20 cellular contexts compared by ENCODE assay signal in genomic region chr4:66872696-66873095, GRCh38.
DNase-seq lines count a peak whose midpoint lies in the region; ATAC-seq, FAIRE-seq and TF ChIP-seq lines count a peak whose summit lies in the region.
"Had no signal": no experiment of that assay in that cellular context is flagged by ENCODE, and none has a peak within 500 bp of the region (broad histone marks: within the 10 kb centered on the region; RNA-seq: fewer than 3 reads in every experiment).

No MANE protein-coding gene starts in this region.

- TF ChIP-seq EP300 in HepG2 (IDR thresholded peaks at IDR 0.05; ENCODE audit: low read depth in 2 of 2, low read length in 2 of 2) (no peak), HepG2 (CRISPR knock-in tag; IDR thresholded peaks at IDR 0.05; ENCODE audit: borderline replicate concordance) (no peak)

- no peak for FAIRE-seq in HepG2 (lab: Jason Lieb, UNC)
- FAIRE-seq: A549, D721Med, G401.6, GM12892, GM18507 had no signal

- POLR2A ChIA-PET in HepG2 (lab: Yijun Ruan, JAX), result no interaction called here

- no peak overlapping the region for H3K4me2 ChIP-seq in HepG2 (ENCODE audit: low read depth, low read length)
- H3K4me2 ChIP-seq: A549; BLaER1 treated with 17β-estradiol and CSF1 and Interleukin-3, amounts not matched to agents 10 nM and 100 nM had no signal

- no peak for ATAC-seq in HepG2
- no peak for ATAC-seq in right lobe of liver
- ATAC-seq in GM21576 (IDR thresholded peaks at IDR 0.05; ENCODE audit: unreplicated experiment), result no peak
- ATAC-seq: A549; CD8-positive, alpha-beta T cell had no signal

- in situ Hi-C loops in HepG2 (cut with HindIII; ENCODE audit: extremely low pct_ligation_motif_present, low pct_unique_long_range_greater_than_20kb), result no loop called here

- H3K4me1 ChIP-seq in HepG2 (ENCODE audit: insufficient read depth, low read length), result no peaks in the 10 kb centered on the region
- H3K4me1 ChIP-seq in right lobe of liver, result no peaks in the 10 kb centered on the region
- no peaks in the 10 kb centered on the region for H3K4me1 ChIP-seq in ectodermal cell (ENCODE audit: control insufficient read depth, insufficient read depth, low read length)
- H3K4me1 ChIP-seq: A549; BLaER1 treated with 17β-estradiol and CSF1 and Interleukin-3, amounts not matched to agents 10 nM and 100 nM; Caco-2 had no signal

- intact Hi-C loops in HepG2 (cut with micrococcal nuclease; ENCODE audit: unreplicated experiment) (no loop called here), right lobe of liver (cut with DNase I) (no loop called here)

- no peak overlapping the region for H3K9ac ChIP-seq in HepG2 (ENCODE audit: insufficient read depth, low read depth, low read length)
- H3K9ac ChIP-seq: BLaER1 treated with 17β-estradiol and CSF1 and Interleukin-3, amounts not matched to agents 10 nM and 100 nM had no signal

- no peaks in the 10 kb centered on the region for H3K79me2 ChIP-seq in HepG2 (ENCODE audit: insufficient read depth, low read length)

- no TSS peak for BruUV-seq in HepG2 (replicated peaks; lab: Mats Ljungman, UMichigan)

- no peak for TF ChIP-seq POLR2A in HepG2 (IDR thresholded peaks at IDR 0.05; ENCODE audit: insufficient read depth in 1 of 2, low read depth in 2 of 2, low read length in 2 of 2)
- no peak for TF ChIP-seq POLR2A in right lobe of liver (IDR thresholded peaks at IDR 0.05)

- H3K36me3 ChIP-seq in HepG2 (replicated peaks in 1 of 2; ENCODE audit: control insufficient read depth in 1 of 2, insufficient read depth in 2 of 2, low read length in 2 of 2), result no peaks in the 10 kb centered on the region
- H3K36me3 ChIP-seq in right lobe of liver, result no peaks in the 10 kb centered on the region
- H3K36me3 ChIP-seq in ectodermal cell (ENCODE audit: control insufficient read depth, insufficient read depth, low read length), result no peaks in the 10 kb centered on the region
- H3K36me3 ChIP-seq: BLaER1 treated with 17β-estradiol and CSF1 and Interleukin-3, amounts not matched to agents 10 nM and 100 nM had no signal

- H3K27ac ChIP-seq in HepG2 (ENCODE audit: extremely low read length, insufficient read depth, low read length), result no peak overlapping the region
- H3K27ac ChIP-seq in right lobe of liver, result no peak overlapping the region
- H3K27ac ChIP-seq in ectodermal cell (ENCODE audit: insufficient read depth, low read depth, low read length, poor library complexity, severe bottlenecking), result peak overlapping the region; percentile 36
- H3K27ac ChIP-seq: 22Rv1; A549; BLaER1 treated with 17β-estradiol and CSF1 and Interleukin-3, amounts not matched to agents 10 nM and 100 nM; C4-2B had no signal

- TF ChIP-seq RAD21 in HepG2 (CRISPR knock-in tag; IDR thresholded peaks at IDR 0.05), result no peak

- H4K20me1 ChIP-seq in HepG2 (ENCODE audit: insufficient read depth, low read length), result no peaks in the 10 kb centered on the region
- H4K20me1 ChIP-seq: BLaER1 treated with 17β-estradiol and CSF1 and Interleukin-3, amounts not matched to agents 10 nM and 100 nM had no signal

- no peak for TF ChIP-seq CTCF in HepG2 (CRISPR knock-in tag; IDR thresholded peaks at IDR 0.05)
- TF ChIP-seq CTCF in right lobe of liver (IDR thresholded peaks at IDR 0.05), result no peak

- no peaks in the 10 kb centered on the region; a peak in 1 of 5 replicates for H3K27me3 ChIP-seq in HepG2 (ENCODE audit: control insufficient read depth in 1 of 2, insufficient read depth in 2 of 2, low read length in 2 of 2)
- no peaks in the 10 kb centered on the region for H3K27me3 ChIP-seq in right lobe of liver
- H3K27me3 ChIP-seq in ectodermal cell (ENCODE audit: control insufficient read depth, insufficient read depth, low read length, poor library complexity, severe bottlenecking), result no peaks in the 10 kb centered on the region
- H3K27me3 ChIP-seq: BLaER1 treated with 17β-estradiol and CSF1 and Interleukin-3, amounts not matched to agents 10 nM and 100 nM had no signal

- H3K9me3 ChIP-seq in HepG2 (ENCODE audit: low read length) (no peaks in the 10 kb centered on the region), right lobe of liver (no peaks in the 10 kb centered on the region), ectodermal cell (ENCODE audit: control insufficient read depth, low read length) (no peaks in the 10 kb centered on the region)
- H3K9me3 ChIP-seq: A549; BLaER1 treated with 17β-estradiol and CSF1 and Interleukin-3, amounts not matched to agents 10 nM and 100 nM; Caco-2 had no signal

- WGBS in HepG2 (ENCODE audit: low lambda C conversion rate), result 40% methylated on average over 1 of the region's 1 CpG
- WGBS in right lobe of liver (ENCODE audit: insufficient coverage, low coverage, low lambda C conversion rate, missing lambda C conversion rate), result 88% methylated on average over 1 of the region's 1 CpG
- 95 to 96% methylated on average over 1 of the region's 1 CpG for WGBS in ectodermal cell, 2 experiments

- no peak overlapping the region for H2AFZ ChIP-seq in HepG2 (ENCODE audit: low read length)

- CTCF ChIA-PET in HepG2 (lab: Yijun Ruan, JAX; ENCODE audit: low intra/inter-chr PET ratio, low total read pairs), result no interaction called here

- DNase-seq in HepG2 (ENCODE audit: low spot score) (no peak), right lobe of liver (no peak), GM19240 (ENCODE audit: insufficient read length, low spot score) (no peak)
- DNase-seq: AML-193; Caco-2; Calu3; CD4-positive, alpha-beta T cell; CD8-positive, alpha-beta T cell; DMS79 treated with DMSO at 0.1 percent for 48 hours; GF-D8 had no signal

- H3K4me3 ChIP-seq in HepG2 (replicated peaks in 1 of 3; ENCODE audit: insufficient read depth in 1 of 3, low read depth in 2 of 3, low read length in 3 of 3) (no peak overlapping the region), right lobe of liver (no peak overlapping the region), ectodermal cell (ENCODE audit: insufficient read depth, low read depth, low read length) (no peak overlapping the region)
- H3K4me3 ChIP-seq: A549; BLaER1 treated with 17β-estradiol and CSF1 and Interleukin-3, amounts not matched to agents 10 nM and 100 nM had no signal

TF ChIP-seq in HepG2, 621 proteins besides CTCF, POLR2A, EP300 and RAD21:
- TF ChIP-seq CREB1 (IDR thresholded peaks at IDR 0.05) (0 out of 2 replicates have a peak, but pooled peaks have one; percentile 11), CREB1 (CRISPR knock-in tag; IDR thresholded peaks at IDR 0.05) (no peak), MEIS2 (CRISPR knock-in tag; IDR thresholded peaks at IDR 0.05) (no peak)
